Comparison of ENCODE assay signal across 1 cellular context in the genomic region with DNA sequence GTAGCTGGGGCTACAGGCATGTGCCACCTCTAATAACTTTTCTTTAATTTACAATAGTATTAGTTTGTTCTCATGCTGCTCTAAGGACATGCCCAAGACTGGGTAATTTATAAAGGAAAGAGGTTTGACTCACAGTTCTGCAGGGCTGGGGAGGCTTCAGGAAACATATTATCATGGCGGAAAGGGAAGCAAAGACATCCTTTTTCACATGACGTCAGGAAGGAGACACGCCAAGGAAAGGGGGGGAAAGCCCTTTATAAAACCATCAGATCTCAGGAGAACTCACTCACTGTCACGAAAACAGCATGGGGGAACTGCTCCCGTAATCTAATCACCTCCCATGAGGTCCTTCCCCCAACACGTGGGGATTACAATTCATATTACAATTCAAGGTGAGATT.
TF ChIP-seq lines count a peak whose summit lies in the region.

No MANE protein-coding gene starts in this region.

TF ChIP-seq in GM23338, 12 proteins besides CTCF, POLR2A, EP300 and RAD21 (continued from another document):
- TF ChIP-seq, protein P1, sequence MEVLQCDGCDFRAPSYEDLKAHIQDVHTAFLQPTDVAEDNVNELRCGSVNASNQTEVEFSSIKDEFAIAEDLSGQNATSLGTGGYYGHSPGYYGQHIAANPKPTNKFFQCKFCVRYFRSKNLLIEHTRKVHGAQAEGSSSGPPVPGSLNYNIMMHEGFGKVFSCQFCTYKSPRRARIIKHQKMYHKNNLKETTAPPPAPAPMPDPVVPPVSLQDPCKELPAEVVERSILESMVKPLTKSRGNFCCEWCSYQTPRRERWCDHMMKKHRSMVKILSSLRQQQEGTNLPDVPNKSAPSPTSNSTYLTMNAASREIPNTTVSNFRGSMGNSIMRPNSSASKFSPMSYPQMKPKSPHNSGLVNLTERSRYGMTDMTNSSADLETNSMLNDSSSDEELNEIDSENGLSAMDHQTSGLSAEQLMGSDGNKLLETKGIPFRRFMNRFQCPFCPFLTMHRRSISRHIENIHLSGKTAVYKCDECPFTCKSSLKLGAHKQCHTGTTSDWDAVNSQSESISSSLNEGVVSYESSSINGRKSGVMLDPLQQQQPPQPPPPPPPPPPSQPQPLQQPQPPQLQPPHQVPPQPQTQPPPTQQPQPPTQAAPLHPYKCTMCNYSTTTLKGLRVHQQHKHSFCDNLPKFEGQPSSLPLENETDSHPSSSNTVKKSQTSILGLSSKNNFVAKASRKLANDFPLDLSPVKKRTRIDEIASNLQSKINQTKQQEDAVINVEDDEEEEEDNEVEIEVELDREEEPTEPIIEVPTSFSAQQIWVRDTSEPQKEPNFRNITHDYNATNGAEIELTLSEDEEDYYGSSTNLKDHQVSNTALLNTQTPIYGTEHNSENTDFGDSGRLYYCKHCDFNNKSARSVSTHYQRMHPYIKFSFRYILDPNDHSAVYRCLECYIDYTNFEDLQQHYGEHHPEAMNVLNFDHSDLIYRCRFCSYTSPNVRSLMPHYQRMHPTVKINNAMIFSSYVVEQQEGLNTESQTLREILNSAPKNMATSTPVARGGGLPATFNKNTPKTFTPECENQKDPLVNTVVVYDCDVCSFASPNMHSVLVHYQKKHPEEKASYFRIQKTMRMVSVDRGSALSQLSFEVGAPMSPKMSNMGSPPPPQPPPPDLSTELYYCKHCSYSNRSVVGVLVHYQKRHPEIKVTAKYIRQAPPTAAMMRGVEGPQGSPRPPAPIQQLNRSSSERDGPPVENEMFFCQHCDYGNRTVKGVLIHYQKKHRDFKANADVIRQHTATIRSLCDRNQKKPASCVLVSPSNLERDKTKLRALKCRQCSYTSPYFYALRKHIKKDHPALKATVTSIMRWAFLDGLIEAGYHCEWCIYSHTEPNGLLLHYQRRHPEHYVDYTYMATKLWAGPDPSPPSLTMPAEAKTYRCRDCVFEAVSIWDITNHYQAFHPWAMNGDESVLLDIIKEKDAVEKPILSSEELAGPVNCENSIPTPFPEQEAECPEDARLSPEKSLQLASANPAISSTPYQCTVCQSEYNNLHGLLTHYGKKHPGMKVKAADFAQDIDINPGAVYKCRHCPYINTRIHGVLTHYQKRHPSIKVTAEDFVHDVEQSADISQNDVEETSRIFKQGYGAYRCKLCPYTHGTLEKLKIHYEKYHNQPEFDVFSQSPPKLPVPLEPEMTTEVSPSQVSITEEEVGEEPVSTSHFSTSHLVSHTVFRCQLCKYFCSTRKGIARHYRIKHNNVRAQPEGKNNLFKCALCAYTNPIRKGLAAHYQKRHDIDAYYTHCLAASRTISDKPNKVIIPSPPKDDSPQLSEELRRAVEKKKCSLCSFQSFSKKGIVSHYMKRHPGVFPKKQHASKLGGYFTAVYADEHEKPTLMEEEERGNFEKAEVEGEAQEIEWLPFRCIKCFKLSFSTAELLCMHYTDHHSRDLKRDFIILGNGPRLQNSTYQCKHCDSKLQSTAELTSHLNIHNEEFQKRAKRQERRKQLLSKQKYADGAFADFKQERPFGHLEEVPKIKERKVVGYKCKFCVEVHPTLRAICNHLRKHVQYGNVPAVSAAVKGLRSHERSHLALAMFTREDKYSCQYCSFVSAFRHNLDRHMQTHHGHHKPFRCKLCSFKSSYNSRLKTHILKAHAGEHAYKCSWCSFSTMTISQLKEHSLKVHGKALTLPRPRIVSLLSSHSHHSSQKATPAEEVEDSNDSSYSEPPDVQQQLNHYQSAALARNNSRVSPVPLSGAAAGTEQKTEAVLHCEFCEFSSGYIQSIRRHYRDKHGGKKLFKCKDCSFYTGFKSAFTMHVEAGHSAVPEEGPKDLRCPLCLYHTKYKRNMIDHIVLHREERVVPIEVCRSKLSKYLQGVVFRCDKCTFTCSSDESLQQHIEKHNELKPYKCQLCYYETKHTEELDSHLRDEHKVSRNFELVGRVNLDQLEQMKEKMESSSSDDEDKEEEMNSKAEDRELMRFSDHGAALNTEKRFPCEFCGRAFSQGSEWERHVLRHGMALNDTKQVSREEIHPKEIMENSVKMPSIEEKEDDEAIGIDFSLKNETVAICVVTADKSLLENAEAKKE (CRISPR knock-in tag; IDR thresholded peaks at IDR 0.05) = no peak
TF ChIP-seq in GM23338: peak in this region for 0.
